In the genomic region with DNA sequence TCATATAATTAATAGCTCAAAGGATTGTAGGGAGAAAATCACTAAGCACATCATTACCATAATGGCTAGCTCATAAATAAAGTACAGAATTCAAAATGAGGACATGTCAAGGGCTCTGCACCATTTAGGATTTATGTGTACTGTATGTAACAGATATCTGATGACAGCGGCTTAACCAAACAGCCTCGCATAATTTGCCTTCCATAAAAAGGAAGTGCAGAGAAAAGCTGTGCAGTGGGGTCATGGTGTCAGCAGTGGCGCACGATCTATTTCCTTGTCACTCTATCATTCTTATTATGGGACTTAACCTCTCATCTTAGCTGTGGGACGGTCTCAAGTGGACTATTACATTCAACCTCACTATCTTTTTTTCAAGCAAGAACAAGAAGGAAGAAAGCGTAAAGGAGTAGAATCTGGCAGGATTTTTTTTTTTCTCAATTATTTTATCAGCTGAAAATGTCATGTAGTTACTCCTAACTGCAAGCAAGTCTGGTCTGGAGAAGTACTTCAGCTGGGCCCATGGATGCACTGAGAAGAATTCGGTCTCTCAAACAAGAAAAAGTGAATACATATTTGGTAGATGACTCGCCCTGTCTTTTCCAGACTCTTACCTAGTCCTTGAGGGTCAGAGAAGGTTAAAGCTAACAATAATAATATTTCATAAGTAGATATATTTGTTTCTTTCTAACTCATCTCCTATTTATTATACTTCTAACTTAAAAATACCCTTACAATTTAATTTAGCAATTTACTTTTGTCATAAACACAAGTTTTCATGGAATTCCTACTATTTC, we compare ENCODE assay signal across 13 cellular contexts.
DNase-seq lines count a peak whose midpoint lies in the region; ATAC-seq, FAIRE-seq and TF ChIP-seq lines count a peak whose summit lies in the region.
"Had no signal": no experiment of that assay in that cellular context is flagged by ENCODE, and none has a peak within 500 bp of the region (broad histone marks: within the 10 kb centered on the region; RNA-seq: fewer than 3 reads in every experiment).

No MANE protein-coding gene starts in this region.

- H3K27me3 ChIP-seq in bronchial epithelial cell (ENCODE audit: control insufficient read depth, insufficient read depth, low read length), result no peaks in the 10 kb centered on the region
- H3K27me3 ChIP-seq in naive thymus-derived CD4-positive, alpha-beta T cell (ENCODE audit: control insufficient read depth in 2 of 2, insufficient read depth in 2 of 2, low read length in 2 of 2), result no peaks in the 10 kb centered on the region

- no peak for FAIRE-seq in bronchial epithelial cell (lab: Jason Lieb, UNC)

- no peaks in the 10 kb centered on the region for H3K9me3 ChIP-seq in HEK293 (ENCODE audit: control insufficient read depth, insufficient read depth, low read depth, low read length)
- H3K9me3 ChIP-seq in naive thymus-derived CD4-positive, alpha-beta T cell (ENCODE audit: control insufficient read depth in 2 of 3, low read length in 3 of 3), result no peaks in the 10 kb centered on the region

- H3K4me3 Mint-ChIP-seq in osteocyte (ENCODE audit: unreplicated experiment), result peak overlapping the region; percentile 45
- no peak overlapping the region for H3K4me3 Mint-ChIP-seq in naive thymus-derived CD4-positive, alpha-beta T cell
- H3K4me3 Mint-ChIP-seq: endodermal cell, WTC11 had no signal

- peak; percentile 60 for DNase-seq in NCI-H748 (lab: John Stamatoyannopoulos, UW; ENCODE audit: unreplicated experiment)
- DNase-seq in bronchial epithelial cell (ENCODE audit: low read depth), result peak; percentile 33
- no peak for DNase-seq in osteocyte (ENCODE audit: extremely low spot score, unreplicated experiment)
- no peak for DNase-seq in naive thymus-derived CD4-positive, alpha-beta T cell
- DNase-seq in NCI-H1436 treated with DMSO at 0.1 percent for 48 hours (lab: John Stamatoyannopoulos, UW), result no peak
- DNase-seq: activated naive CD4-positive, alpha-beta T cell treated with Interleukin-2 at 50 U/mL for 16 hours; DMS 273 treated with DMSO at 0.1 percent for 48 hours; endodermal cell; islet precursor cell had no signal

- H3K36me3 ChIP-seq in HEK293 (ENCODE audit: control insufficient read depth in 2 of 2, insufficient read depth in 1 of 2, low read length in 2 of 2) (no peaks in the 10 kb centered on the region), bronchial epithelial cell (ENCODE audit: control insufficient read depth, insufficient read depth, low read length) (no peaks in the 10 kb centered on the region)
- no peaks in the 10 kb centered on the region for H3K36me3 ChIP-seq in naive thymus-derived CD4-positive, alpha-beta T cell (ENCODE audit: control insufficient read depth in 2 of 3, insufficient read depth in 3 of 3, low read length in 3 of 3)

- no peak overlapping the region for H3K27ac ChIP-seq in HEK293 (ENCODE audit: extremely low read depth, low read depth, low read length)
- H3K27ac ChIP-seq in naive thymus-derived CD4-positive, alpha-beta T cell (ENCODE audit: low read depth, low read length), result no peak overlapping the region

- H3K36me3 Mint-ChIP-seq in osteocyte (ENCODE audit: unreplicated experiment), result peaks cover 2% of the 10 kb centered on the region
- no peaks in the 10 kb centered on the region for H3K36me3 Mint-ChIP-seq in naive thymus-derived CD4-positive, alpha-beta T cell
- H3K36me3 Mint-ChIP-seq: WTC11 had no signal

- H3K27me3 Mint-ChIP-seq in osteocyte (ENCODE audit: unreplicated experiment), result no peaks in the 10 kb centered on the region
- peaks cover 9 to 32% (median 16%) of the 10 kb centered on the region in 5 donors for H3K27me3 Mint-ChIP-seq in naive thymus-derived CD4-positive, alpha-beta T cell

- H3K4me3 ChIP-seq in HEK293 (ENCODE audit: low read depth, low read length), result no peak overlapping the region
- no peak overlapping the region for H3K4me3 ChIP-seq in bronchial epithelial cell (ENCODE audit: low read depth, low read length)
- no peak overlapping the region for H3K4me3 ChIP-seq in naive thymus-derived CD4-positive, alpha-beta T cell (ENCODE audit: low read length)

- POLR2A ChIA-PET in HEK293 (lab: Yijun Ruan, JAX), result no interaction called here
- POLR2A ChIA-PET in naive thymus-derived CD4-positive, alpha-beta T cell (lab: Charles Lee), result interaction anchor here (0.7 kb wide), 1 partner anchor 25 kb away, joined by 3 read pairs; no protein-coding TSS in a partner anchor

- H3K27ac Mint-ChIP-seq in osteocyte (ENCODE audit: unreplicated experiment), result peak overlapping the region; percentile 94
- no peak overlapping the region for H3K27ac Mint-ChIP-seq in naive thymus-derived CD4-positive, alpha-beta T cell
- H3K27ac Mint-ChIP-seq: endodermal cell, WTC11 had no signal

- ATAC-seq in HG03139 (IDR thresholded peaks at IDR 0.05; ENCODE audit: unreplicated experiment), result no peak
- ATAC-seq in GM21619 (IDR thresholded peaks at IDR 0.05; ENCODE audit: unreplicated experiment), result no peak
- ATAC-seq in naive thymus-derived CD4-positive, alpha-beta T cell, result no peak
- ATAC-seq: WTC11 had no signal

- peaks cover 63% of the 10 kb centered on the region for H3K4me1 Mint-ChIP-seq in osteocyte (ENCODE audit: unreplicated experiment)
- H3K4me1 Mint-ChIP-seq in naive thymus-derived CD4-positive, alpha-beta T cell, result peaks cover 0 to 4% (median 0%) of the 10 kb centered on the region in 7 donors
- H3K4me1 Mint-ChIP-seq: endodermal cell, WTC11 had no signal

- peaks cover 5% of the 10 kb centered on the region; the same call in 1 of the 2 replicates for H3K4me1 ChIP-seq in HEK293 (ENCODE audit: control insufficient read depth, insufficient read depth, low read length)
- no peaks in the 10 kb centered on the region for H3K4me1 ChIP-seq in naive thymus-derived CD4-positive, alpha-beta T cell (ENCODE audit: control insufficient read depth in 2 of 2, insufficient read depth in 2 of 2, low read length in 2 of 2)

- peaks cover 12% of the 10 kb centered on the region for H3K9me3 Mint-ChIP-seq in osteocyte (ENCODE audit: unreplicated experiment)
- no peaks in the 10 kb centered on the region for H3K9me3 Mint-ChIP-seq in naive thymus-derived CD4-positive, alpha-beta T cell
- H3K9me3 Mint-ChIP-seq: endodermal cell had no signal

- TF ChIP-seq CTCF in HEK293 (tag by site-specific recombination; IDR thresholded peaks at IDR 0.05) (no peak), bronchial epithelial cell (IDR thresholded peaks at IDR 0.05; ENCODE audit: insufficient read depth, low read length, severe bottlenecking) (no peak), osteocyte (IDR thresholded peaks at IDR 0.05) (no peak)

- intact Hi-C loops in naive thymus-derived CD4-positive, alpha-beta T cell (cut with micrococcal nuclease), result no loop called here

- CTCF ChIA-PET in HEK293 (lab: Yijun Ruan, JAX), result interaction anchor here (0.8 kb wide), 1 partner anchor 680 kb away, joined by 3 read pairs; no protein-coding TSS in a partner anchor
- CTCF ChIA-PET in naive thymus-derived CD4-positive, alpha-beta T cell (lab: Charles Lee), result no interaction called here

TF ChIP-seq in HEK293, 187 proteins besides CTCF, POLR2A, EP300 and RAD21 (continues in another document):
- TF ChIP-seq ZEB2 (tag by site-specific recombination; IDR thresholded peaks at IDR 0.05) (no peak), ZNF843 (tag by site-specific recombination; IDR thresholded peaks at IDR 0.05) (peak; percentile 49; the same call in 1 of the 2 replicates), ZNF521 (tag by site-specific recombination; IDR thresholded peaks at IDR 0.05) (no peak), SP7 (tag by site-specific recombination; IDR thresholded peaks at IDR 0.05) (0 out of 2 replicates have a peak, but pooled peaks have one; percentile 17), TRIM28 (IDR thresholded peaks at IDR 0.05; ENCODE audit: borderline replicate concordance, low read length) (peak; percentile 27; the same call in 1 of the 2 replicates)
- TF ChIP-seq, protein P1, sequence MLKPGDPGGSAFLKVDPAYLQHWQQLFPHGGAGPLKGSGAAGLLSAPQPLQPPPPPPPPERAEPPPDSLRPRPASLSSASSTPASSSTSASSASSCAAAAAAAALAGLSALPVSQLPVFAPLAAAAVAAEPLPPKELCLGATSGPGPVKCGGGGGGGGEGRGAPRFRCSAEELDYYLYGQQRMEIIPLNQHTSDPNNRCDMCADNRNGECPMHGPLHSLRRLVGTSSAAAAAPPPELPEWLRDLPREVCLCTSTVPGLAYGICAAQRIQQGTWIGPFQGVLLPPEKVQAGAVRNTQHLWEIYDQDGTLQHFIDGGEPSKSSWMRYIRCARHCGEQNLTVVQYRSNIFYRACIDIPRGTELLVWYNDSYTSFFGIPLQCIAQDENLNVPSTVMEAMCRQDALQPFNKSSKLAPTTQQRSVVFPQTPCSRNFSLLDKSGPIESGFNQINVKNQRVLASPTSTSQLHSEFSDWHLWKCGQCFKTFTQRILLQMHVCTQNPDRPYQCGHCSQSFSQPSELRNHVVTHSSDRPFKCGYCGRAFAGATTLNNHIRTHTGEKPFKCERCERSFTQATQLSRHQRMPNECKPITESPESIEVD (tag by site-specific recombination; IDR thresholded peaks at IDR 0.05), result peak; percentile 75
- TF ChIP-seq, protein P2, sequence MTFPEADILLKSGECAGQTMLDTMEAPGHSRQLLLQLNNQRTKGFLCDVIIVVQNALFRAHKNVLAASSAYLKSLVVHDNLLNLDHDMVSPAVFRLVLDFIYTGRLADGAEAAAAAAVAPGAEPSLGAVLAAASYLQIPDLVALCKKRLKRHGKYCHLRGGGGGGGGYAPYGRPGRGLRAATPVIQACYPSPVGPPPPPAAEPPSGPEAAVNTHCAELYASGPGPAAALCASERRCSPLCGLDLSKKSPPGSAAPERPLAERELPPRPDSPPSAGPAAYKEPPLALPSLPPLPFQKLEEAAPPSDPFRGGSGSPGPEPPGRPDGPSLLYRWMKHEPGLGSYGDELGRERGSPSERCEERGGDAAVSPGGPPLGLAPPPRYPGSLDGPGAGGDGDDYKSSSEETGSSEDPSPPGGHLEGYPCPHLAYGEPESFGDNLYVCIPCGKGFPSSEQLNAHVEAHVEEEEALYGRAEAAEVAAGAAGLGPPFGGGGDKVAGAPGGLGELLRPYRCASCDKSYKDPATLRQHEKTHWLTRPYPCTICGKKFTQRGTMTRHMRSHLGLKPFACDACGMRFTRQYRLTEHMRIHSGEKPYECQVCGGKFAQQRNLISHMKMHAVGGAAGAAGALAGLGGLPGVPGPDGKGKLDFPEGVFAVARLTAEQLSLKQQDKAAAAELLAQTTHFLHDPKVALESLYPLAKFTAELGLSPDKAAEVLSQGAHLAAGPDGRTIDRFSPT (tag by site-specific recombination; IDR thresholded peaks at IDR 0.05), result 0 out of 2 replicates have a peak, but pooled peaks have one; percentile 13

Comparison
In these comparisons a context has a peak if more than half of its experiments do, and no peak if none do; other contexts are left out.
1. DNase-seq: peak in NCI-H748 (single experiment) and bronchial epithelial cell (single experiment); none in osteocyte (single experiment), naive thymus-derived CD4-positive, alpha-beta T cell (0 of 9) and NCI-H1436 treated with DMSO at 0.1 percent for 48 hours (single experiment).